Comparison of ENCODE assay signal across 12 cellular contexts in genomic region chr7:36289833-36290661, GRCh38.
DNase-seq lines count a peak whose midpoint lies in the region; ATAC-seq, FAIRE-seq and TF ChIP-seq lines count a peak whose summit lies in the region.
"Had no signal": no experiment of that assay in that cellular context is flagged by ENCODE, and none has a peak within 500 bp of the region (broad histone marks: within the 10 kb centered on the region; RNA-seq: fewer than 3 reads in every experiment).

No MANE protein-coding gene starts in this region.

- no peak overlapping the region for H3K14ac ChIP-seq in mesenchymal stem cell (ENCODE audit: low read length in 2 of 2)

- H3K4me2 ChIP-seq in GM12878 (ENCODE audit: control insufficient read depth, insufficient read depth) (no peak overlapping the region), mesenchymal stem cell (ENCODE audit: low read length, poor library complexity, severe bottlenecking) (no peak overlapping the region)

- H3K4me1 Mint-ChIP-seq in activated CD4-positive, alpha-beta T cell treated with anti-CD3 and anti-CD28 coated beads, Interleukin-2, amount 10 ng/mL, durations not matched to agents 7 days and 5 days, result peaks cover 66% of the 10 kb centered on the region

- H3K18ac ChIP-seq in mesenchymal stem cell (ENCODE audit: low read depth in 1 of 2, low read length in 2 of 2), result peak overlapping the region in 1 of 2 experiments; percentile 34

- H4K8ac ChIP-seq in mesenchymal stem cell (ENCODE audit: low read length), result no peak overlapping the region

- H3K9me3 ChIP-seq in GM12878 (replicated peaks; ENCODE audit: control insufficient read depth, insufficient read depth, low read length) (no peaks in the 10 kb centered on the region), mesenchymal stem cell (ENCODE audit: control insufficient read depth, low read length) (no peaks in the 10 kb centered on the region), aorta (ENCODE audit: control insufficient read depth, low read length) (no peaks in the 10 kb centered on the region), ovary (no peaks in the 10 kb centered on the region)

- H3K4ac ChIP-seq in mesenchymal stem cell (ENCODE audit: low read depth in 1 of 2, low read length in 2 of 2), result no peak overlapping the region

- H3K36me3 ChIP-seq in GM12878 (ENCODE audit: control insufficient read depth in 2 of 2, insufficient read depth in 2 of 2, low read length in 1 of 2), result no peaks in the 10 kb centered on the region
- H3K36me3 ChIP-seq in mesenchymal stem cell (ENCODE audit: control insufficient read depth in 1 of 2, insufficient read depth in 2 of 2, low read depth in 1 of 2, low read length in 2 of 2), result peaks cover 0 to 15% of the 10 kb centered on the region in 2 experiments
- no peaks in the 10 kb centered on the region for H3K36me3 ChIP-seq in aorta (ENCODE audit: control insufficient read depth in 1 of 2, insufficient read depth in 2 of 2, low read length in 1 of 2)
- no peaks in the 10 kb centered on the region for H3K36me3 ChIP-seq in ovary

- peak overlapping the region; percentile 63 for H3K27ac Mint-ChIP-seq in activated CD4-positive, alpha-beta T cell treated with anti-CD3 and anti-CD28 coated beads, Interleukin-2, amount 10 ng/mL, durations not matched to agents 7 days and 5 days

- H3K9ac ChIP-seq in GM12878 (ENCODE audit: control insufficient read depth, insufficient read depth, low read length) (no peak overlapping the region), mesenchymal stem cell (ENCODE audit: low read length) (no peak overlapping the region)

- no peak overlapping the region for H4K91ac ChIP-seq in mesenchymal stem cell (ENCODE audit: low read length)

- TF ChIP-seq EP300 in GM12878 (IDR thresholded peaks at IDR 0.05; ENCODE audit: borderline replicate concordance in 1 of 2, control insufficient read depth in 1 of 2, low read depth in 2 of 2, low read length in 2 of 2), result no peak
- no peak for TF ChIP-seq EP300 in ovary (IDR thresholded peaks at IDR 0.05)

- peak overlapping the region in 1 of 2 experiments; percentile 31 for H3K23ac ChIP-seq in mesenchymal stem cell (ENCODE audit: low read length in 2 of 2)

- no peaks in the 10 kb centered on the region for H3K27me3 Mint-ChIP-seq in activated CD4-positive, alpha-beta T cell treated with anti-CD3 and anti-CD28 coated beads, Interleukin-2, amount 10 ng/mL, durations not matched to agents 7 days and 5 days

- H2AFZ ChIP-seq in GM12878 (ENCODE audit: control insufficient read depth, low read depth, low read length), result no peak overlapping the region
- no peak overlapping the region for H2AFZ ChIP-seq in mesenchymal stem cell (ENCODE audit: low read depth, low read length)

- H3K4me1 ChIP-seq in GM12878 (ENCODE audit: control insufficient read depth, insufficient read depth, low read length), result peaks cover 12% of the 10 kb centered on the region
- H3K4me1 ChIP-seq in mesenchymal stem cell (ENCODE audit: control insufficient read depth, insufficient read depth, low read depth, low read length), result peaks cover 20% of the 10 kb centered on the region
- H3K4me1 ChIP-seq in aorta (ENCODE audit: control insufficient read depth in 1 of 2, insufficient read depth in 2 of 2, low read length in 2 of 2), result no peaks in the 10 kb centered on the region
- peaks cover 8% of the 10 kb centered on the region for H3K4me1 ChIP-seq in ovary (ENCODE audit: insufficient read depth)

- 59% methylated on average over 7 of the region's 7 CpGs for WGBS in GM12878 (ENCODE audit: insufficient coverage, insufficient replicate concordance, low lambda C conversion rate, missing lambda C conversion rate)
- WGBS in mesenchymal stem cell, result 93% methylated on average over 7 of the region's 7 CpGs
- 37 to 43% methylated on average over 7 of the region's 7 CpGs for WGBS in aorta, 2 donors
- WGBS in ovary, 3 donors, result 83 to 90% (median 85%) methylated on average over 7 of the region's 7 CpGs

- no peak overlapping the region for H2BK120ac ChIP-seq in mesenchymal stem cell (ENCODE audit: low read depth, low read length)

- BruUV-seq in GM12878 (replicated peaks; lab: Mats Ljungman, UMichigan), result no TSS peak

- peak overlapping the region; percentile 26 for H3K4me3 Mint-ChIP-seq in activated CD4-positive, alpha-beta T cell treated with anti-CD3 and anti-CD28 coated beads, Interleukin-2, amount 10 ng/mL, durations not matched to agents 7 days and 5 days

- peak overlapping the region; percentile 55 for H2AK5ac ChIP-seq in mesenchymal stem cell (ENCODE audit: low read length, severe bottlenecking)

- H4K20me1 ChIP-seq in GM12878 (ENCODE audit: control insufficient read depth, insufficient read depth), result no peaks in the 10 kb centered on the region

- in situ Hi-C loops in GM12878 (cut with MboI), result loop anchor here (5.0 to 10.0 kb wide), 2 partner anchors 303 to 365 kb away; no protein-coding TSS in a partner anchor

- POLR2A ChIA-PET in activated CD4-positive, alpha-beta T cell treated with anti-CD3 and anti-CD28 coated beads, Interleukin-2, amount 10 ng/mL, durations not matched to agents 7 days and 5 days (lab: Charles Lee), result no interaction called here
- POLR2A ChIA-PET in GM12878 (lab: Charles Lee), result no interaction called here

- intact Hi-C loops in GM12878 (cut with micrococcal nuclease; ENCODE audit: unreplicated experiment), result loop anchor here (2.0 to 10.0 kb wide), 2 partner anchors 163 to 565 kb away; no protein-coding TSS in a partner anchor
- intact Hi-C loops in aorta (cut with DNase I), result loop anchor here (1.0 to 5.0 kb wide), 4 partner anchors 137 to 303 kb away; partner anchors contain the start of gene EEPD1 (in 1 of the 2)
- intact Hi-C loops in ovary (cut with DNase I), result loop anchor here (2.0 to 10.0 kb wide), 6 partner anchors 135 to 308 kb away; partner anchors contain the start of gene EEPD1 (in 2 of the 4)

- SMC1A ChIA-PET in GM12878 (lab: Charles Lee; ENCODE audit: uncharacterized antibody, unreplicated experiment), result interaction anchor here (0.6 to 9.1 kb wide), 16 partner anchors 9 to 305 kb away, joined by 3 to 68 read pairs (median 4); no protein-coding TSS in a partner anchor

- TF ChIP-seq POLR2A in GM12878 (IDR thresholded peaks at IDR 0.05; ENCODE audit: low read depth, low read length) (no peak), ovary (IDR thresholded peaks at IDR 0.05) (no peak)

- FAIRE-seq in GM12878 (lab: Jason Lieb, UNC), result no peak
- FAIRE-seq: A204.1 had no signal

- H2BK12ac ChIP-seq in mesenchymal stem cell (ENCODE audit: low read length in 2 of 2), result peak overlapping the region in 1 of 2 experiments; percentile 33

- RAD21 ChIA-PET in GM12878 (lab: Charles Lee; ENCODE audit: unreplicated experiment), result interaction anchor here (0.6 to 2.3 kb wide), 16 partner anchors 8 to 306 kb away, joined by 3 to 14 read pairs (median 4); no protein-coding TSS in a partner anchor

- H3K9me3 Mint-ChIP-seq in activated CD4-positive, alpha-beta T cell treated with anti-CD3 and anti-CD28 coated beads, Interleukin-2, amount 10 ng/mL, durations not matched to agents 7 days and 5 days, result no peaks in the 10 kb centered on the region

- ATAC-seq in GM12878, result peak; percentile 43
- ATAC-seq in aorta (ENCODE audit: low FRiP score), result peak; percentile 21
- no peak for ATAC-seq in HG02610 (IDR thresholded peaks at IDR 0.05; ENCODE audit: unreplicated experiment)

- no peak for TF ChIP-seq RAD21 in GM12878 (IDR thresholded peaks at IDR 0.05; ENCODE audit: insufficient read depth, low read depth, low read length)

- H3K36me3 Mint-ChIP-seq in activated CD4-positive, alpha-beta T cell treated with anti-CD3 and anti-CD28 coated beads, Interleukin-2, amount 10 ng/mL, durations not matched to agents 7 days and 5 days (ENCODE audit: low read depth), result peaks cover 15% of the 10 kb centered on the region

- no peaks in the 10 kb centered on the region for H3K79me2 ChIP-seq in GM12878 (ENCODE audit: control insufficient read depth, insufficient read depth, low read length)

- H2BK15ac ChIP-seq in mesenchymal stem cell (ENCODE audit: low read depth, poor library complexity, severe bottlenecking), result peak overlapping the region; percentile 12

- no peaks in the 10 kb centered on the region for H3K79me1 ChIP-seq in mesenchymal stem cell (replicated peaks; ENCODE audit: low read length, poor library complexity, severe bottlenecking)

- H2BK5ac ChIP-seq in mesenchymal stem cell (ENCODE audit: low read depth, low read length, poor library complexity, severe bottlenecking), result no peak overlapping the region

- no peaks in the 10 kb centered on the region for H3K27me3 ChIP-seq in GM12878 (replicated peaks in 1 of 2; ENCODE audit: control insufficient read depth in 2 of 2, insufficient read depth in 2 of 2, low read length in 1 of 2)
- H3K27me3 ChIP-seq in mesenchymal stem cell (ENCODE audit: control insufficient read depth in 1 of 2, insufficient read depth in 1 of 2, low read length in 2 of 2), result no peaks in the 10 kb centered on the region
- H3K27me3 ChIP-seq in aorta (ENCODE audit: control insufficient read depth in 1 of 2, insufficient read depth in 2 of 2, low read length in 1 of 2), result no peaks in the 10 kb centered on the region
- no peaks in the 10 kb centered on the region for H3K27me3 ChIP-seq in ovary

- H3K4me3 ChIP-seq in GM12878, result no peak overlapping the region
- no peak overlapping the region for H3K4me3 ChIP-seq in mesenchymal stem cell (ENCODE audit: insufficient read depth in 1 of 2, low read depth in 1 of 2, low read length in 2 of 2)
- no peak overlapping the region for H3K4me3 ChIP-seq in aorta (ENCODE audit: low read length in 2 of 2)
- no peak overlapping the region for H3K4me3 ChIP-seq in ovary

- no peak for TF ChIP-seq CTCF in GM12878 (IDR thresholded peaks at IDR 0.05 in 2 of 3, conservative IDR thresholded peaks at IDR 0.05 in 1 of 3; ENCODE audit: control insufficient read depth in 2 of 3, extremely low read depth in 1 of 3, insufficient read depth in 1 of 3, low read depth in 3 of 3, low read length in 3 of 3)
- no peak for TF ChIP-seq CTCF in ovary (IDR thresholded peaks at IDR 0.05)

- DNase-seq in activated CD4-positive, alpha-beta T cell treated with anti-CD3 and anti-CD28 coated beads, Interleukin-2, amount 10 ng/mL, durations not matched to agents 7 days and 5 days, result no peak
- no peak for DNase-seq in activated CD4-positive, alpha-beta T cell treated with anti-CD3 and anti-CD28 coated beads, Interleukin-2, amount 50 U/mL, for 1 hour
- no peak for DNase-seq in GM12878 (ENCODE audit: low read depth, low spot score)
- DNase-seq in mesenchymal stem cell, result no peak
- no peak for DNase-seq in aorta
- DNase-seq in activated T-cell treated with anti-CD3 and anti-CD28 coated beads, Interleukin-2, amount 50 U/mL, for 1 hour, result no peak
- DNase-seq in ovary, result no peak
- DNase-seq: activated CD4-positive, CD25-positive, alpha-beta regulatory T cell; activated naive CD4-positive, alpha-beta T cell treated with Interleukin-2 at 50 U/mL for 16 hours; effector CD4-positive, alpha-beta T cell had no signal

- CTCF ChIA-PET in activated CD4-positive, alpha-beta T cell treated with anti-CD3 and anti-CD28 coated beads, Interleukin-2, amount 10 ng/mL, durations not matched to agents 7 days and 5 days (lab: Charles Lee), result interaction anchor here (1.5 to 3.7 kb wide), 2 partner anchors 15 to 305 kb away, joined by 3 to 11 read pairs; no protein-coding TSS in a partner anchor
- CTCF ChIA-PET in GM12878 (lab: Yijun Ruan, JAX), result interaction anchor here (0.8 to 6.4 kb wide), 15 partner anchors 8 to 310 kb away, joined by 3 to 86 read pairs (median 6); no protein-coding TSS in a partner anchor

- H3K27ac ChIP-seq in GM12878 (ENCODE audit: control insufficient read depth, insufficient read depth) (no peak overlapping the region), mesenchymal stem cell (ENCODE audit: low read length, poor library complexity, severe bottlenecking) (peak overlapping the region; percentile 21), aorta (ENCODE audit: low read depth in 1 of 2, low read length in 2 of 2) (peak overlapping the region in 1 of 2 donors; percentile 67), ovary (no peak overlapping the region)
